ENCODE assay signal across 7 cellular contexts in the genomic region with DNA sequence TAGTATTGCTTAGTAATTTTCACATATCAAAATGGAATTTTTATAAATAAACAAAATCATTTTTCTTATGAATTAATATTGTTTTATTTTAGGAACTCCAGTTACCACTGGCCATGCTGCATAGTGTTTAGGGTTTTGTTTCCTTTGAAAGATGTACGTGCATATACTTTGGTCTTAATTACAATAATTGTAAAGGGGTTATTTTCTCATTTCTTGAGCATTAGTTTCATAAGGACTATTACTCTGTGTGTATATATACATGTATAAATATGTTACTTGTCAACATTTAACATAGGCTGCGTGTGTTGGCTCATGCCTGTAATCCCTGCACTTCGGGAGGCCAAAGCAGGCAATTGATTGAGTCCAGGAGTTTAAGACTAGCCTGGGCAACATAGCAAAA.
"Had no signal": no experiment of that assay in that cellular context is flagged by ENCODE, and none has a peak within 500 bp of the region (broad histone marks: within the 10 kb centered on the region; RNA-seq: fewer than 3 reads in every experiment).

No MANE protein-coding gene starts in this region.

- ATAC-seq: HepG2 had no signal

- H3K9ac ChIP-seq: KMS-11 had no signal

- H3K4me2 ChIP-seq: KMS-11 had no signal

- H3K27ac ChIP-seq: HL-60, KMS-11 had no signal

- DNase-seq: IMR-90, KBM-7, KG1 had no signal

- FAIRE-seq: HepG2, HTR-8/SVneo had no signal
